Comparison of ENCODE assay signal across 11 cellular contexts in genomic region chr19:33407140-33407551, GRCh38. TPM values are rescaled to one million over a fixed set of nuclear protein-coding genes. Genes with fewer than 3 reads are reported as not detected.
DNase-seq lines count a peak whose midpoint lies in the region; ATAC-seq, FAIRE-seq and TF ChIP-seq lines count a peak whose summit lies in the region.
"Had no signal": no experiment of that assay in that cellular context is flagged by ENCODE, and none has a peak within 500 bp of the region (broad histone marks: within the 10 kb centered on the region; RNA-seq: fewer than 3 reads in every experiment).

No MANE protein-coding gene starts in this region.

- no peak overlapping the region for H3K27ac Mint-ChIP-seq in activated naive CD8-positive, alpha-beta T cell treated with anti-CD3 and anti-CD28 coated beads, Interleukin-2, amount 50 U/mL, for 24 hours
- H3K27ac Mint-ChIP-seq in activated naive CD8-positive, alpha-beta T cell treated with anti-CD3 and anti-CD28 coated beads for 36 hours, result no peak overlapping the region
- H3K27ac Mint-ChIP-seq in stimulated activated memory B cell treated with anti-CD40 and anti-IgM and Interleukin-4, amounts not matched to agents 10 μg/mL and 1 μg/mL and 100 μg/mL, for 72 hours, result no peak overlapping the region
- H3K27ac Mint-ChIP-seq: activated naive CD8-positive, alpha-beta T cell; activated T-cell treated with anti-CD3 and anti-CD28 coated beads, Interleukin-2, amount 50 U/mL, for 24 hours had no signal

- 54% methylated on average over 3 of the region's 9 CpGs; no CpG with 5 or more reads in 1 of the 2 donors for WGBS in gastroesophageal sphincter (ENCODE audit: low coverage in 1 of 2), 2 donors

- intact Hi-C loops in PC-3 (cut with micrococcal nuclease), result loop anchor here (2.0 kb wide), 1 partner anchor 164 kb away; no protein-coding TSS in a partner anchor

- H3K27me3 ChIP-seq in PC-3 (ENCODE audit: low read length) (no peaks in the 10 kb centered on the region), gastroesophageal sphincter (no peaks in the 10 kb centered on the region), brain microvascular endothelial cell (replicated peaks) (no peaks in the 10 kb centered on the region)

- no TSS peak for BruUV-seq in PC-3 (replicated peaks; lab: Mats Ljungman, UMichigan)

- no peak overlapping the region for H3K4me2 ChIP-seq in PC-3 (ENCODE audit: low read length)

- TF ChIP-seq POLR2A in gastroesophageal sphincter (IDR thresholded peaks at IDR 0.05), result no peak

- H3K27me3 Mint-ChIP-seq in activated naive CD8-positive, alpha-beta T cell treated with anti-CD3 and anti-CD28 coated beads, Interleukin-2, amount 50 U/mL, for 24 hours, result no peaks in the 10 kb centered on the region
- H3K27me3 Mint-ChIP-seq in activated naive CD8-positive, alpha-beta T cell treated with anti-CD3 and anti-CD28 coated beads for 36 hours, result no peaks in the 10 kb centered on the region
- H3K27me3 Mint-ChIP-seq in stimulated activated memory B cell treated with anti-CD40 and anti-IgM and Interleukin-4, amounts not matched to agents 10 μg/mL and 1 μg/mL and 100 μg/mL, for 72 hours, result no peaks in the 10 kb centered on the region
- H3K27me3 Mint-ChIP-seq: activated naive CD8-positive, alpha-beta T cell; activated T-cell treated with anti-CD3 and anti-CD28 coated beads, Interleukin-2, amount 50 U/mL, for 24 hours had no signal

- ATAC-seq in activated naive CD8-positive, alpha-beta T cell treated with anti-CD3 and anti-CD28 coated beads, Interleukin-2, amount 50 U/mL, for 24 hours, result peak; percentile 26
- ATAC-seq in PC-3, result peak; percentile 25
- ATAC-seq in gastroesophageal sphincter, result peak; percentile 4
- ATAC-seq in stimulated activated memory B cell treated with anti-CD40 and anti-IgM and Interleukin-4, amounts not matched to agents 10 μg/mL and 1 μg/mL and 100 μg/mL, for 72 hours, result peak; percentile 10
- no peak for ATAC-seq in HG02840 (IDR thresholded peaks at IDR 0.05; ENCODE audit: low FRiP score, unreplicated experiment)

- no peak for FAIRE-seq in frontal cortex (lab: Jason Lieb, UNC)

- no peaks in the 10 kb centered on the region for H3K9me2 ChIP-seq in PC-3 (replicated peaks; ENCODE audit: low read length)

- H3K9me3 ChIP-seq in PC-3 (ENCODE audit: low read length) (no peaks in the 10 kb centered on the region), gastroesophageal sphincter (no peaks in the 10 kb centered on the region)

- no peak overlapping the region for H3K4me3 ChIP-seq in PC-3 (ENCODE audit: low read length)
- H3K4me3 ChIP-seq in gastroesophageal sphincter, result no peak overlapping the region
- no peak overlapping the region for H3K4me3 ChIP-seq in brain microvascular endothelial cell (ENCODE audit: low read depth, low read length)

- POLR2A ChIA-PET in PC-3 (lab: Charles Lee; ENCODE audit: unreplicated experiment), result no interaction called here

- DNase-seq in activated naive CD8-positive, alpha-beta T cell treated with anti-CD3 and anti-CD28 coated beads, Interleukin-2, amount 50 U/mL, for 24 hours, result no peak
- no peak for DNase-seq in activated naive CD8-positive, alpha-beta T cell treated with anti-CD3 and anti-CD28 coated beads for 36 hours
- no peak for DNase-seq in PC-3
- no peak for DNase-seq in frontal cortex (ENCODE audit: low spot score in 2 of 2)
- DNase-seq in brain microvascular endothelial cell, result no peak
- DNase-seq: NCI-H510A had no signal

- no peaks in the 10 kb centered on the region for H4K20me1 ChIP-seq in PC-3 (ENCODE audit: low read length)

- TF ChIP-seq EP300 in gastroesophageal sphincter (IDR thresholded peaks at IDR 0.05), result no peak

- H3K9me3 Mint-ChIP-seq in activated naive CD8-positive, alpha-beta T cell treated with anti-CD3 and anti-CD28 coated beads, Interleukin-2, amount 50 U/mL, for 24 hours, result no peaks in the 10 kb centered on the region
- no peaks in the 10 kb centered on the region for H3K9me3 Mint-ChIP-seq in activated naive CD8-positive, alpha-beta T cell treated with anti-CD3 and anti-CD28 coated beads for 36 hours
- H3K9me3 Mint-ChIP-seq in stimulated activated memory B cell treated with anti-CD40 and anti-IgM and Interleukin-4, amounts not matched to agents 10 μg/mL and 1 μg/mL and 100 μg/mL, for 72 hours, result no peaks in the 10 kb centered on the region
- H3K9me3 Mint-ChIP-seq: activated T-cell treated with anti-CD3 and anti-CD28 coated beads, Interleukin-2, amount 50 U/mL, for 24 hours had no signal

- TF ChIP-seq CTCF in PC-3 (conservative IDR thresholded peaks at IDR 0.05; ENCODE audit: low read depth, low read length), result no peak; the same call in 1 of the 2 replicates
- no peak for TF ChIP-seq CTCF in gastroesophageal sphincter (IDR thresholded peaks at IDR 0.05)
- TF ChIP-seq CTCF in brain microvascular endothelial cell (IDR thresholded peaks at IDR 0.05; ENCODE audit: low read depth, low read length, missing control alignments), result no peak

- no peak overlapping the region for H3K27ac ChIP-seq in PC-3 (ENCODE audit: low read length)
- no peak overlapping the region for H3K27ac ChIP-seq in gastroesophageal sphincter
- no peak overlapping the region for H3K27ac ChIP-seq in brain microvascular endothelial cell

- no peaks in the 10 kb centered on the region for H3K79me2 ChIP-seq in PC-3 (ENCODE audit: low read length)

- H3F3A ChIP-seq in PC-3 (ENCODE audit: low read length, unreplicated experiment), result no peaks in the 10 kb centered on the region

- no peaks in the 10 kb centered on the region for H3K36me3 ChIP-seq in PC-3 (ENCODE audit: low read depth, low read length)
- peaks cover 0 to 57% of the 10 kb centered on the region in 2 donors for H3K36me3 ChIP-seq in gastroesophageal sphincter
- H3K36me3 ChIP-seq in brain microvascular endothelial cell (replicated peaks), result no peaks in the 10 kb centered on the region

- no peaks in the 10 kb centered on the region for H3K4me1 Mint-ChIP-seq in activated naive CD8-positive, alpha-beta T cell treated with anti-CD3 and anti-CD28 coated beads, Interleukin-2, amount 50 U/mL, for 24 hours
- no peaks in the 10 kb centered on the region for H3K4me1 Mint-ChIP-seq in activated naive CD8-positive, alpha-beta T cell treated with anti-CD3 and anti-CD28 coated beads for 36 hours
- peaks cover 15% of the 10 kb centered on the region for H3K4me1 Mint-ChIP-seq in stimulated activated memory B cell treated with anti-CD40 and anti-IgM and Interleukin-4, amounts not matched to agents 10 μg/mL and 1 μg/mL and 100 μg/mL, for 72 hours

- no peak overlapping the region for H3K9ac ChIP-seq in PC-3 (ENCODE audit: low read length)

- in situ Hi-C loops in brain microvascular endothelial cell (cut with HindIII; ENCODE audit: low pct_ligation_motif_present, low sequenced_read_pairs), result loop anchor here (25.0 kb wide), 1 partner anchor 355 kb away; no protein-coding TSS in a partner anchor

- no peak overlapping the region for H3K4me3 Mint-ChIP-seq in activated naive CD8-positive, alpha-beta T cell treated with anti-CD3 and anti-CD28 coated beads, Interleukin-2, amount 50 U/mL, for 24 hours
- no peak overlapping the region for H3K4me3 Mint-ChIP-seq in activated naive CD8-positive, alpha-beta T cell treated with anti-CD3 and anti-CD28 coated beads for 36 hours
- no peak overlapping the region for H3K4me3 Mint-ChIP-seq in stimulated activated memory B cell treated with anti-CD40 and anti-IgM and Interleukin-4, amounts not matched to agents 10 μg/mL and 1 μg/mL and 100 μg/mL, for 72 hours
- H3K4me3 Mint-ChIP-seq: activated naive CD8-positive, alpha-beta T cell; activated T-cell treated with anti-CD3 and anti-CD28 coated beads, Interleukin-2, amount 50 U/mL, for 24 hours had no signal

- no peaks in the 10 kb centered on the region for H3K4me1 ChIP-seq in PC-3 (ENCODE audit: insufficient read depth, low read length)
- peaks cover 0 to 31% (median 3%) of the 10 kb centered on the region in 3 donors for H3K4me1 ChIP-seq in gastroesophageal sphincter

- no peaks in the 10 kb centered on the region for H3K36me3 Mint-ChIP-seq in activated naive CD8-positive, alpha-beta T cell treated with anti-CD3 and anti-CD28 coated beads, Interleukin-2, amount 50 U/mL, for 24 hours (ENCODE audit: low read depth)
- H3K36me3 Mint-ChIP-seq in activated naive CD8-positive, alpha-beta T cell treated with anti-CD3 and anti-CD28 coated beads for 36 hours, result no peaks in the 10 kb centered on the region
- peaks cover 9% of the 10 kb centered on the region for H3K36me3 Mint-ChIP-seq in stimulated activated memory B cell treated with anti-CD40 and anti-IgM and Interleukin-4, amounts not matched to agents 10 μg/mL and 1 μg/mL and 100 μg/mL, for 72 hours
- H3K36me3 Mint-ChIP-seq: activated naive CD8-positive, alpha-beta T cell had no signal

- no peak overlapping the region for H2AFZ ChIP-seq in PC-3 (ENCODE audit: low read length)

- CTCF ChIA-PET in PC-3 (lab: Charles Lee), result interaction anchor here (1.4 kb wide), 1 partner anchor 172 kb away, joined by 5 read pairs; no protein-coding TSS in a partner anchor

RNA-seq across cellular contexts. Expression of gene CEBPG, which starts 33.6 kb away (rescaled TPM):
- 10 to 100 TPM; 30.1 to 30.9 TPM for total RNA-seq in activated naive CD8-positive, alpha-beta T cell treated with anti-CD3 and anti-CD28 coated beads for 36 hours
- 19.5 and 24.6 TPM in 2 replicates for total RNA-seq in PC-3 (2014; rRNA removed)
- total RNA-seq in gastroesophageal sphincter, result 10 to 100 TPM; 23.8 to 34.9 (median 26.2) TPM
- total RNA-seq in frontal cortex, result 54.6 TPM
